ENCODE assay signal across 18 cellular contexts in the genomic region with DNA sequence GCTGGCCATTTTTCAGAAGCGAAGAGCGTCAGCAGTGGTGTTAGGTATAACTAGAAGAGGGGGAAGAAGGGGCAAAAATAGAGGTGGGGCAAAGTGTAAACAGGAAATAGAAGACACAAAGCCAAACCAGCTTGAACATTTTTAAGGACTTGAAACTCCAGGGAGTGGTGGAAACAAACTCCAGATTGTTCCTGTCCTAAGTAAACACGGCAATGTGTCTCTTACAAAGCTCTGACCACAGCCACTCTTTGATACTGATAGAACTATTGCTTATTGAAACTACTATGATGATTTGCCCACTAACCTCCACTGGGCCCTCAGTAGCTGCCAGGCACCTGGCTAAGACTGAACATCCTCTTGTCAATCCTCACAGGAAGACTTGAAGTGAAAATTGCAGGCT. TPM values are rescaled to one million over a fixed set of nuclear protein-coding genes. Genes with fewer than 3 reads are reported as not detected.
DNase-seq lines count a peak whose midpoint lies in the region; ATAC-seq, FAIRE-seq and TF ChIP-seq lines count a peak whose summit lies in the region.
"Had no signal": no experiment of that assay in that cellular context is flagged by ENCODE, and none has a peak within 500 bp of the region (broad histone marks: within the 10 kb centered on the region; RNA-seq: fewer than 3 reads in every experiment).

No MANE protein-coding gene starts in this region.

- no peak overlapping the region for H3K4me3 ChIP-seq in Loucy (ENCODE audit: low read length, poor library complexity, severe bottlenecking)
- no peak overlapping the region for H3K4me3 ChIP-seq in K562
- no peak overlapping the region for H3K4me3 ChIP-seq in neuronal stem cell (ENCODE audit: low read length in 2 of 2)
- H3K4me3 ChIP-seq: cardiac muscle cell, right atrium auricular region had no signal

- H4K8ac ChIP-seq in neuronal stem cell (ENCODE audit: low read depth, low read length): no peak overlapping the region

- TF ChIP-seq EP300 in K562 (IDR thresholded peaks at IDR 0.05; ENCODE audit: low read length): no peak

- H3K14ac ChIP-seq in neuronal stem cell (ENCODE audit: low read length): no peak overlapping the region

- no TSS peak for BruUV-seq in K562 (replicated peaks; lab: Mats Ljungman, UMichigan)

- H3K4ac ChIP-seq in neuronal stem cell (ENCODE audit: low read length): no peak overlapping the region

- no peak for TF ChIP-seq POLR2A in K562 (conservative IDR thresholded peaks at IDR 0.05)

- H3K23ac ChIP-seq in neuronal stem cell (ENCODE audit: low read depth, low read length, poor library complexity): no peak overlapping the region

- POLR2A ChIA-PET in K562 (lab: Yijun Ruan, JAX): interaction anchor here (0.6 to 2.2 kb wide), 7 partner anchors 9 to 1996 kb away, joined by 3 to 5 read pairs (median 4); partner anchors contain the start of gene SLC29A3

- intact Hi-C loops in K562 (cut with micrococcal nuclease): no loop called here

- peak overlapping the region; percentile 81 for H3K4me2 ChIP-seq in Loucy (ENCODE audit: low read depth, low read length, poor library complexity, severe bottlenecking)
- H3K4me2 ChIP-seq in K562 (ENCODE audit: insufficient read depth, low read length): no peak overlapping the region
- H3K4me2 ChIP-seq in neuronal stem cell (ENCODE audit: insufficient read depth, low read length, poor library complexity, severe bottlenecking): no peak overlapping the region

- in situ Hi-C loops in K562 (cut with MboI): no loop called here

- no peak overlapping the region for H3K18ac ChIP-seq in neuronal stem cell (ENCODE audit: low read length)

- no peak overlapping the region for H2BK12ac ChIP-seq in neuronal stem cell (ENCODE audit: low read length)

- no peaks in the 10 kb centered on the region for H3K9me1 ChIP-seq in K562 (ENCODE audit: control insufficient read depth, insufficient read depth, low read length)

- no peak overlapping the region for H3K27ac Mint-ChIP-seq in activated T-cell treated with anti-CD3 and anti-CD28 coated beads, Interleukin-2, amount 50 U/mL, for 72 hours
- H3K27ac Mint-ChIP-seq in nephron: peak overlapping the region in 1 of 3 experiments; percentile 43

- no peak for TF ChIP-seq CTCF in Loucy (conservative IDR thresholded peaks at IDR 0.05; ENCODE audit: low read length)
- TF ChIP-seq CTCF in K562 (IDR thresholded peaks at IDR 0.05 in 2 of 3, conservative IDR thresholded peaks at IDR 0.05 in 1 of 3; ENCODE audit: insufficient read depth in 2 of 3, low read depth in 1 of 3, low read length in 3 of 3): no peak
- no peak for TF ChIP-seq CTCF in nephron (IDR thresholded peaks at IDR 0.05; ENCODE audit: unreplicated experiment in 3 of 3)

- H2BK15ac ChIP-seq in neuronal stem cell (ENCODE audit: low read length): no peak overlapping the region

- no peak overlapping the region for H2BK120ac ChIP-seq in neuronal stem cell (ENCODE audit: low read depth, low read length)

- no peak overlapping the region for H3K27ac ChIP-seq in K562 (ENCODE audit: extremely low read depth, low read depth, low read length)
- no peak overlapping the region for H3K27ac ChIP-seq in neuronal stem cell (replicated peaks; ENCODE audit: low read length)
- H3K27ac ChIP-seq: cardiac muscle cell had no signal

- no peaks in the 10 kb centered on the region for H3K9me3 Mint-ChIP-seq in activated T-cell treated with anti-CD3 and anti-CD28 coated beads, Interleukin-2, amount 50 U/mL, for 72 hours
- no peaks in the 10 kb centered on the region for H3K9me3 Mint-ChIP-seq in nephron

- H2AFZ ChIP-seq in Loucy (ENCODE audit: low read length): no peak overlapping the region
- H2AFZ ChIP-seq in K562 (ENCODE audit: low read depth, low read length): no peak overlapping the region
- no peak overlapping the region for H2AFZ ChIP-seq in neuronal stem cell (ENCODE audit: low read length)

- no peaks in the 10 kb centered on the region for H3K9me3 ChIP-seq in Loucy (ENCODE audit: insufficient read depth, low read depth, low read length)
- no peaks in the 10 kb centered on the region for H3K9me3 ChIP-seq in K562 (replicated peaks; ENCODE audit: control insufficient read depth, insufficient read depth, low read depth, low read length)
- no peaks in the 10 kb centered on the region for H3K9me3 ChIP-seq in neuronal stem cell (replicated peaks in 1 of 2; ENCODE audit: control insufficient read depth in 2 of 2, insufficient read depth in 1 of 2, low read depth in 1 of 2, low read length in 2 of 2)
- H3K9me3 ChIP-seq: MG63, neutrophil, right atrium auricular region had no signal

- no peaks in the 10 kb centered on the region for H3K27me3 Mint-ChIP-seq in activated T-cell treated with anti-CD3 and anti-CD28 coated beads, Interleukin-2, amount 50 U/mL, for 72 hours (ENCODE audit: low read depth)
- peaks cover 19% of the 10 kb centered on the region for H3K27me3 Mint-ChIP-seq in nephron (ENCODE audit: low read depth)

- no peaks in the 10 kb centered on the region for H3K9me2 ChIP-seq in Loucy (replicated peaks; ENCODE audit: low read depth, low read length)

- H3K36me3 ChIP-seq in Loucy (ENCODE audit: insufficient read depth, low read length): no peaks in the 10 kb centered on the region
- no peaks in the 10 kb centered on the region for H3K36me3 ChIP-seq in K562 (ENCODE audit: control insufficient read depth, insufficient read depth, low read length)
- no peaks in the 10 kb centered on the region for H3K36me3 ChIP-seq in neuronal stem cell (replicated peaks in 1 of 2; ENCODE audit: control insufficient read depth in 2 of 2, insufficient read depth in 2 of 2, low read length in 2 of 2)
- H3K36me3 ChIP-seq: cardiac muscle cell, MG63, neutrophil, right atrium auricular region had no signal

- FAIRE-seq in K562 (lab: Jason Lieb, UNC): no peak

- H3K4me1 Mint-ChIP-seq in activated T-cell treated with anti-CD3 and anti-CD28 coated beads, Interleukin-2, amount 50 U/mL, for 72 hours (ENCODE audit: low read depth): peaks cover 12% of the 10 kb centered on the region
- H3K4me1 Mint-ChIP-seq in nephron: peaks cover 6% of the 10 kb centered on the region

- no peaks in the 10 kb centered on the region for H3K79me1 ChIP-seq in neuronal stem cell (ENCODE audit: low read depth, low read length)

- H3K36me3 Mint-ChIP-seq in activated T-cell treated with anti-CD3 and anti-CD28 coated beads, Interleukin-2, amount 50 U/mL, for 72 hours (ENCODE audit: insufficient read depth in 2 of 2): no peaks in the 10 kb centered on the region
- H3K36me3 Mint-ChIP-seq in nephron (ENCODE audit: low read depth): no peaks in the 10 kb centered on the region

- no peak overlapping the region for H2BK5ac ChIP-seq in neuronal stem cell (ENCODE audit: low read length)

- H3K27me3 ChIP-seq in Loucy (ENCODE audit: insufficient read depth, low read length, poor library complexity, severe bottlenecking) (no peaks in the 10 kb centered on the region), K562 (ENCODE audit: control insufficient read depth in 2 of 2, insufficient read depth in 2 of 2, low read length in 2 of 2) (peaks cover 8 to 26% of the 10 kb centered on the region in 2 experiments; a peak in 4 of 5 replicates), neuronal stem cell (ENCODE audit: control insufficient read depth in 3 of 3, insufficient read depth in 3 of 3, low read depth in 1 of 3, low read length in 3 of 3) (peaks cover 0 to 75% (median 0%) of the 10 kb centered on the region in 3 experiments)
- H3K27me3 ChIP-seq: cardiac muscle cell, MG63, neutrophil, right atrium auricular region had no signal

- no peak for TF ChIP-seq RAD21 in K562 (CRISPR knock-in tag; conservative IDR thresholded peaks at IDR 0.05 in 1 of 2, IDR thresholded peaks at IDR 0.05 in 1 of 2)

- H4K20me1 ChIP-seq in Loucy (ENCODE audit: insufficient read depth, low read length, poor library complexity, severe bottlenecking): no peaks in the 10 kb centered on the region
- H4K20me1 ChIP-seq in K562 (replicated peaks; ENCODE audit: control insufficient read depth, insufficient read depth, low read length): no peaks in the 10 kb centered on the region

- no peak for ATAC-seq in activated T-cell treated with anti-CD3 and anti-CD28 coated beads, Interleukin-2, amount 50 U/mL, for 72 hours (replicated peaks in 1 of 2)
- ATAC-seq in K562 (no peak), GM19395 (IDR thresholded peaks at IDR 0.05; ENCODE audit: unreplicated experiment) (no peak), HG03442 (IDR thresholded peaks at IDR 0.05; ENCODE audit: unreplicated experiment) (no peak)
- ATAC-seq: PC-3 had no signal

- H2AK5ac ChIP-seq in neuronal stem cell (ENCODE audit: low read depth, low read length): no peak overlapping the region

- H4K91ac ChIP-seq in neuronal stem cell (ENCODE audit: low read depth, low read length, poor library complexity): no peak overlapping the region

- no peak for DNase-seq in activated T-cell treated with anti-CD3 and anti-CD28 coated beads, Interleukin-2, amount 50 U/mL, for 72 hours
- no peak for DNase-seq in activated T-cell treated with anti-CD3 and anti-CD28 coated beads, Interleukin-2, amount 50 U/mL, for 48 hours
- DNase-seq in K562 (ENCODE audit: extremely low read depth in 1 of 4, low spot score in 3 of 4) (no peak), neuronal stem cell (ENCODE audit: low spot score) (no peak)
- DNase-seq: effector CD8-positive, alpha-beta T cell; head of caudate nucleus; MG63; NCI-H2081; NCI-H69; PC-3 had no signal

- H3K79me2 ChIP-seq in Loucy (ENCODE audit: insufficient read depth, low read length): no peaks in the 10 kb centered on the region
- no peaks in the 10 kb centered on the region for H3K79me2 ChIP-seq in K562 (ENCODE audit: control insufficient read depth, insufficient read depth, low read length)

- no peaks in the 10 kb centered on the region for H3F3A ChIP-seq in Loucy (ENCODE audit: low read depth)

- H3K4me3 Mint-ChIP-seq in activated T-cell treated with anti-CD3 and anti-CD28 coated beads, Interleukin-2, amount 50 U/mL, for 72 hours: peak overlapping the region; percentile 57 to 79
- H3K4me3 Mint-ChIP-seq in nephron: peak overlapping the region; percentile 42 to 78 (median 71)

- H3K9ac ChIP-seq in Loucy (ENCODE audit: low read depth, low read length, poor library complexity, severe bottlenecking): no peak overlapping the region
- no peak overlapping the region for H3K9ac ChIP-seq in K562 (ENCODE audit: insufficient read depth in 1 of 2, low read depth in 2 of 2, low read length in 2 of 2)
- H3K9ac ChIP-seq in neuronal stem cell (ENCODE audit: low read depth, low read length, poor library complexity): no peak overlapping the region

- 36% methylated on average over 3 of the region's 3 CpGs for whole genome bisulfite sequencing in K562 (ENCODE audit: insufficient coverage, low coverage, missing lambda C conversion rate)
- no CpG with 5 or more reads among the region's 3 CpGs for WGBS in neuronal stem cell (ENCODE audit: extremely low coverage in 2 of 2, insufficient read length in 2 of 2, insufficient replicate concordance in 1 of 2), 2 donors

- H3K4me1 ChIP-seq in Loucy (ENCODE audit: insufficient read depth, low read length, poor library complexity, severe bottlenecking) (no peaks in the 10 kb centered on the region), K562 (replicated peaks in 1 of 2; ENCODE audit: control insufficient read depth in 2 of 2, insufficient read depth in 2 of 2, low read length in 2 of 2) (peaks cover 8 to 11% of the 10 kb centered on the region in 2 experiments; a peak in 4 of 5 replicates), neuronal stem cell (ENCODE audit: control insufficient read depth in 2 of 2, insufficient read depth in 1 of 2, low read depth in 1 of 2, low read length in 2 of 2) (peaks cover 6 to 8% of the 10 kb centered on the region in 2 donors)

- CTCF ChIA-PET in K562 (lab: Yijun Ruan, JAX; ENCODE audit: low intra/inter-chr PET ratio): no interaction called here

RNA-seq across cellular contexts. Expression of gene CDH23, which starts 20.8 kb away (rescaled TPM):
- 1 to 10 TPM; 1.1 to 2.8 TPM for total RNA-seq in activated T-cell treated with anti-CD3 and anti-CD28 coated beads, Interleukin-2, amount 50 U/mL, for 72 hours
- 0.32 and 1.6 TPM in 2 replicates for total RNA-seq in K562 (2011; cell fraction: chromatin; rRNA removed; ENCODE audit: low replicate concordance)
- total RNA-seq in K562 (2011; cell fraction: nucleolus; rRNA removed): 0.50 and 0.66 TPM in 2 replicates
- total RNA-seq in K562 (2011; cell fraction: nucleoplasm; rRNA removed): 0.22 and 0.84 TPM in 2 replicates
- 0.29 and 0.45 TPM in 2 replicates for total RNA-seq in K562 (2014; rRNA removed)
- total RNA-seq in K562 (2014; rRNA removed; fragmentation: Illumina TruSeq; extraction: Trizol): 0.41 and 0.47 TPM in 2 replicates
- 0.18 and 0.34 TPM in 2 replicates for total RNA-seq in K562 (2015; rRNA removed; fragmentation: Illumina TruSeq; extraction: Trizol)
- total RNA-seq in K562 (2021): 0.47 and 0.53 TPM in 2 replicates
- 0.15 and 0.71 TPM in 2 replicates for polyA plus RNA-seq in K562 (2011; rRNA removed)
- polyA plus RNA-seq in K562 (2011; cell fraction: cytosol; rRNA removed): 0.12 and 1.1 TPM in 2 replicates
- polyA plus RNA-seq in K562 (2011; cell fraction: nucleus; rRNA removed): 0.67 and 3.2 TPM in 2 replicates
- 0.42 and 0.94 TPM in 2 replicates for polyA plus RNA-seq in K562 (2012)
- 0.24 and 0.61 TPM in 2 replicates for polyA plus RNA-seq in K562 (2014; fragmentation: Illumina TruSeq; extraction: Trizol)
- polyA plus RNA-seq in K562 (2014; fragmentation: Nextera tagmentation; extraction: Ambion mirVana): under 1 TPM; 0.34 to 0.36 TPM
- polyA plus RNA-seq in K562 (2014; rRNA removed): 0.43 and 1.2 TPM in 2 replicates
- polyA minus RNA-seq in K562 (2011; rRNA and poly(A)+ RNA removed): 0.42 TPM in 1 of 2 replicates, not detected in the other
- 0.95 TPM in 1 of 2 replicates, not detected in the other for polyA minus RNA-seq in K562 (2011; cell fraction: cytosol; rRNA and poly(A)+ RNA removed)
- polyA minus RNA-seq in K562 (2011; cell fraction: nucleus; rRNA and poly(A)+ RNA removed): 0.44 and 0.54 TPM in 2 replicates
- polyA plus RNA-seq in neuronal stem cell (2013, experiment 1 of 2): 1.6 TPM
- polyA plus RNA-seq in neuronal stem cell (2013, experiment 2 of 2): 1.8 TPM
- total RNA-seq: lung microvascular endothelial cell, PC-3 had no signal

RNA-seq across cellular contexts. Expression of gene SLC29A3, which starts 56.9 kb away (rescaled TPM):
- total RNA-seq in activated T-cell treated with anti-CD3 and anti-CD28 coated beads, Interleukin-2, amount 50 U/mL, for 72 hours: 1 to 10 TPM; 4.4 to 5.3 TPM
- total RNA-seq in K562 (2011; cell fraction: chromatin; rRNA removed; ENCODE audit: low replicate concordance): 5.7 and 14.0 TPM in 2 replicates
- 13.4 and 15.0 TPM in 2 replicates for total RNA-seq in K562 (2011; cell fraction: nucleolus; rRNA removed)
- total RNA-seq in K562 (2011; cell fraction: nucleoplasm; rRNA removed): 11.0 and 15.7 TPM in 2 replicates
- 2.1 and 4.5 TPM in 2 replicates for total RNA-seq in K562 (2014; rRNA removed)
- 2.8 TPM in 2 replicates for total RNA-seq in K562 (2014; rRNA removed; fragmentation: Illumina TruSeq; extraction: Trizol)
- total RNA-seq in K562 (2015; rRNA removed; fragmentation: Illumina TruSeq; extraction: Trizol): 3.2 and 3.6 TPM in 2 replicates
- total RNA-seq in K562 (2021): 8.2 and 8.5 TPM in 2 replicates
- polyA plus RNA-seq in K562 (2011; rRNA removed): 4.1 and 7.1 TPM in 2 replicates
- polyA plus RNA-seq in K562 (2011; cell fraction: cytosol; rRNA removed): 7.9 and 15.0 TPM in 2 replicates
- 5.0 and 7.3 TPM in 2 replicates for polyA plus RNA-seq in K562 (2011; cell fraction: nucleus; rRNA removed)
- polyA plus RNA-seq in K562 (2012): 8.2 and 10.4 TPM in 2 replicates
- polyA plus RNA-seq in K562 (2014; fragmentation: Illumina TruSeq; extraction: Trizol): 10.5 and 10.7 TPM in 2 replicates
- 10 to 100 TPM in 1 of 2 experiments, 1 to 10 TPM in 1; 6.3 to 10.3 TPM for polyA plus RNA-seq in K562 (2014; fragmentation: Nextera tagmentation; extraction: Ambion mirVana)
- 4.5 and 4.6 TPM in 2 replicates for polyA plus RNA-seq in K562 (2014; rRNA removed)
- polyA minus RNA-seq in K562 (2011; rRNA and poly(A)+ RNA removed): 5.9 and 6.1 TPM in 2 replicates
- 6.7 and 9.5 TPM in 2 replicates for polyA minus RNA-seq in K562 (2011; cell fraction: cytosol; rRNA and poly(A)+ RNA removed)
- 5.0 and 5.7 TPM in 2 replicates for polyA minus RNA-seq in K562 (2011; cell fraction: nucleus; rRNA and poly(A)+ RNA removed)
- polyA plus RNA-seq in neuronal stem cell (2013, experiment 1 of 2): 5.2 TPM
- 5.5 TPM for polyA plus RNA-seq in neuronal stem cell (2013, experiment 2 of 2)
